23 cellular contexts compared by ENCODE assay signal in genomic region chr22:38641476-38641875, GRCh38.
"Had no signal": no experiment of that assay in that cellular context is flagged by ENCODE, and none has a peak within 500 bp of the region (broad histone marks: within the 10 kb centered on the region; RNA-seq: fewer than 3 reads in every experiment).

No MANE protein-coding gene starts in this region.

- DNase-seq: colonic mucosa; cortex of kidney; dermis blood vessel endothelial cell; dorsolateral prefrontal cortex; effector CD4-positive, alpha-beta T cell; effector CD8-positive, alpha-beta T cell; effector memory CD4-positive, alpha-beta T cell; effector memory CD8-positive, alpha-beta T cell; endodermal cell; erythroblast; esophagus squamous epithelium; foreskin keratinocyte; foreskin melanocyte; gastrocnemius medialis; glutamatergic neuron; head of caudate nucleus; heart left ventricle; heart right ventricle had no signal

- H3K36me3 ChIP-seq: colonic mucosa, esophagus squamous epithelium, gastrocnemius medialis, heart left ventricle, heart right ventricle had no signal

- H3K4me3 ChIP-seq: colonic mucosa, coronary artery, dorsolateral prefrontal cortex, esophagus muscularis mucosa, esophagus squamous epithelium, gastrocnemius medialis, gastroesophageal sphincter, heart left ventricle, heart right ventricle had no signal

- H3K4me1 ChIP-seq: colonic mucosa, esophagus muscularis mucosa, foreskin keratinocyte, gastrocnemius medialis, gastroesophageal sphincter, heart left ventricle, heart right ventricle had no signal

- H3K27ac ChIP-seq: colonic mucosa, coronary artery, epithelial cell of prostate, esophagus muscularis mucosa, esophagus squamous epithelium, foreskin keratinocyte, gastrocnemius medialis, gastroesophageal sphincter, heart left ventricle, heart right ventricle had no signal

- H3K9me3 ChIP-seq: colonic mucosa, esophagus muscularis mucosa, esophagus squamous epithelium, gastrocnemius medialis, gastroesophageal sphincter, heart left ventricle, heart right ventricle had no signal

- H3K27me3 ChIP-seq: colonic mucosa, dorsolateral prefrontal cortex, esophagus muscularis mucosa, esophagus squamous epithelium, foreskin keratinocyte, gastrocnemius medialis, gastroesophageal sphincter, heart left ventricle, heart right ventricle had no signal

- ATAC-seq: effector memory CD8-positive, alpha-beta T cell; esophagus mucosa; foreskin keratinocyte; gastrocnemius medialis; gastroesophageal sphincter; heart left ventricle; heart right ventricle had no signal
